Comparison of ENCODE assay signal across 1 cellular context in the genomic region with DNA sequence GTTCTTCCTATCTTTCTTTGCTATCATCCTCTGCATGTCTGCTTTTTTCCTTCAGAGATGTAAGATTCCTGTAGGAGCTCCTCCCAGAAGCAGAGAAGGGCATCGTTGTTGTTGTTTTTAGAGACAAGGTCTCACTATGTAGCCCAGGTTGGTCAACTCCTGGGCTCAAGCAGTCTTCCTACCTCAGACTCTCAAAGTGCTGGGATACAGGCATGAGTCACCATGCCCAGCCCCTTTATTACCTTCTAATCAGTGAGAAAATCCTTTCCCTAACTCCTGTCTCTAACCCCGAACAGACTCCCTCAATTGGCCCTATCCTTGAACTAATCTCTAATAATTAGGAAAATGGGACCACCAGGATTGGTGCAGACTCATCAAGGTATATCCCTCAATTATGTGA.
TF ChIP-seq lines count a peak whose summit lies in the region.

No MANE protein-coding gene starts in this region.

TF ChIP-seq in SK-N-SH, 30 proteins besides CTCF, POLR2A, EP300 and RAD21 (continued from another document):
- TF ChIP-seq, protein P1, sequence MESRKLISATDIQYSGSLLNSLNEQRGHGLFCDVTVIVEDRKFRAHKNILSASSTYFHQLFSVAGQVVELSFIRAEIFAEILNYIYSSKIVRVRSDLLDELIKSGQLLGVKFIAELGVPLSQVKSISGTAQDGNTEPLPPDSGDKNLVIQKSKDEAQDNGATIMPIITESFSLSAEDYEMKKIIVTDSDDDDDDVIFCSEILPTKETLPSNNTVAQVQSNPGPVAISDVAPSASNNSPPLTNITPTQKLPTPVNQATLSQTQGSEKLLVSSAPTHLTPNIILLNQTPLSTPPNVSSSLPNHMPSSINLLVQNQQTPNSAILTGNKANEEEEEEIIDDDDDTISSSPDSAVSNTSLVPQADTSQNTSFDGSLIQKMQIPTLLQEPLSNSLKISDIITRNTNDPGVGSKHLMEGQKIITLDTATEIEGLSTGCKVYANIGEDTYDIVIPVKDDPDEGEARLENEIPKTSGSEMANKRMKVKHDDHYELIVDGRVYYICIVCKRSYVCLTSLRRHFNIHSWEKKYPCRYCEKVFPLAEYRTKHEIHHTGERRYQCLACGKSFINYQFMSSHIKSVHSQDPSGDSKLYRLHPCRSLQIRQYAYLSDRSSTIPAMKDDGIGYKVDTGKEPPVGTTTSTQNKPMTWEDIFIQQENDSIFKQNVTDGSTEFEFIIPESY (IDR thresholded peaks at IDR 0.05; ENCODE audit: borderline replicate concordance, low read depth): no peak
- TF ChIP-seq, protein P2, sequence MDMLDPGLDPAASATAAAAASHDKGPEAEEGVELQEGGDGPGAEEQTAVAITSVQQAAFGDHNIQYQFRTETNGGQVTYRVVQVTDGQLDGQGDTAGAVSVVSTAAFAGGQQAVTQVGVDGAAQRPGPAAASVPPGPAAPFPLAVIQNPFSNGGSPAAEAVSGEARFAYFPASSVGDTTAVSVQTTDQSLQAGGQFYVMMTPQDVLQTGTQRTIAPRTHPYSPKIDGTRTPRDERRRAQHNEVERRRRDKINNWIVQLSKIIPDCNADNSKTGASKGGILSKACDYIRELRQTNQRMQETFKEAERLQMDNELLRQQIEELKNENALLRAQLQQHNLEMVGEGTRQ (IDR thresholded peaks at IDR 0.05; ENCODE audit: borderline replicate concordance, low read depth, low read length): no peak
- no peak for TF ChIP-seq SMC3 (IDR thresholded peaks at IDR 0.05; ENCODE audit: low read depth, low read length)
- TF ChIP-seq MEF2A (IDR thresholded peaks at IDR 0.05; ENCODE audit: borderline replicate concordance, low read depth): no peak
- no peak for TF ChIP-seq MXI1 (IDR thresholded peaks at IDR 0.05; ENCODE audit: low read depth, low read length)
- TF ChIP-seq CHD2 (IDR thresholded peaks at IDR 0.05; ENCODE audit: low read length, partially characterized antibody): no peak
- no peak for TF ChIP-seq RFX5 (IDR thresholded peaks at IDR 0.05; ENCODE audit: low read length)
- TF ChIP-seq RXRA (IDR thresholded peaks at IDR 0.05; ENCODE audit: borderline replicate concordance, low read depth): no peak
- no peak for TF ChIP-seq GATA2 (CRISPR knock-in tag; IDR thresholded peaks at IDR 0.05)
- no peak for TF ChIP-seq ELF1 (IDR thresholded peaks at IDR 0.05)
- no peak for TF ChIP-seq NFIC (IDR thresholded peaks at IDR 0.05; ENCODE audit: borderline replicate concordance)
- TF ChIP-seq, protein P3, sequence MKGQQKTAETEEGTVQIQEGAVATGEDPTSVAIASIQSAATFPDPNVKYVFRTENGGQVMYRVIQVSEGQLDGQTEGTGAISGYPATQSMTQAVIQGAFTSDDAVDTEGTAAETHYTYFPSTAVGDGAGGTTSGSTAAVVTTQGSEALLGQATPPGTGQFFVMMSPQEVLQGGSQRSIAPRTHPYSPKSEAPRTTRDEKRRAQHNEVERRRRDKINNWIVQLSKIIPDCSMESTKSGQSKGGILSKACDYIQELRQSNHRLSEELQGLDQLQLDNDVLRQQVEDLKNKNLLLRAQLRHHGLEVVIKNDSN (IDR thresholded peaks at IDR 0.05; ENCODE audit: borderline replicate concordance, low read depth): no peak
- no peak for TF ChIP-seq RCOR1 (IDR thresholded peaks at IDR 0.05; ENCODE audit: low read length)
